ENCODE assay signal across 14 cellular contexts in the genomic region with DNA sequence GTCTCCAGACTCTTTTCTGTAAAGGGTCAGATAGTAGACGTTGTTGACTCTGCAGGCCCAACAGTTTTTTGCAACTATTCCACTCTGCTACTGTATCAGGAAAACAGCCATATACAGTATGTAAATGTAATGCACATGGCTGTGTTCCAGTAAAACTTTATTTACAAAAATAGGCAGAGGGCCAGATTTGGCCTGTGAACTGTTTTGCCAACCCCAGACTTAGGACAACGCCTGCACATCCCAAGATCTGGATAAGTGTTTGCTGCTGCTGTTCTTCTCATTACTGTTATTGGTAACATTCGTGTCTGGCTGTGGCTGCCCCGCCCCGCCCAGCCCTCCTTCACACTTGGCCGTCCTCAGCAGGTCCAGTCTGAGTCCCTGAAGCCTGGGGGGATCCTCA.
"Had no signal": no experiment of that assay in that cellular context is flagged by ENCODE, and none has a peak within 500 bp of the region (broad histone marks: within the 10 kb centered on the region; RNA-seq: fewer than 3 reads in every experiment).

No MANE protein-coding gene starts in this region.

- H3K27ac ChIP-seq: epithelial cell of prostate, psoas muscle, vagina had no signal

- H3K4me1 Mint-ChIP-seq: activated CD4-positive, alpha-beta T cell treated with anti-CD3 and anti-CD28 coated beads, Interleukin-2, amount 10 ng/mL, durations not matched to agents 7 days and 5 days had no signal

- H3K4me3 Mint-ChIP-seq: activated CD4-positive, alpha-beta T cell treated with anti-CD3 and anti-CD28 coated beads, Interleukin-2, amount 10 ng/mL, durations not matched to agents 7 days and 5 days; effector memory CD8-positive, alpha-beta T cell had no signal

- DNase-seq: activated CD4-positive, alpha-beta T cell treated with anti-CD3 and anti-CD28 coated beads, Interleukin-2, amount 10 ng/mL, durations not matched to agents 7 days and 5 days; activated CD8-positive, alpha-beta memory T cell treated with anti-CD3 and anti-CD28 coated beads, Interleukin-2, amount 50 U/mL, for 48 hours; activated naive CD4-positive, alpha-beta T cell; anterior cingulate cortex; cerebellar nuclear complex; effector memory CD8-positive, alpha-beta T cell; hippocampal formation; kidney; psoas muscle; stimulated activated CD4-positive, alpha-beta T cell treated with anti-CD3 and anti-CD28 coated beads, Interleukin-12 subunit alpha, Interleukin-12 subunit beta, amount 100 ng/mL, for 4 hours; stimulated activated CD4-positive, alpha-beta T cell treated with anti-CD3 and anti-CD28 coated beads, Interleukin-2, amount 100 ng/mL, for 24 hours had no signal

- ATAC-seq: effector memory CD8-positive, alpha-beta T cell; psoas muscle had no signal

- H3K4me3 ChIP-seq: psoas muscle, tibial nerve, vagina had no signal

- H3K27me3 Mint-ChIP-seq: activated CD4-positive, alpha-beta T cell treated with anti-CD3 and anti-CD28 coated beads, Interleukin-2, amount 10 ng/mL, durations not matched to agents 7 days and 5 days; effector memory CD8-positive, alpha-beta T cell had no signal

- H3K27ac Mint-ChIP-seq: activated CD4-positive, alpha-beta T cell treated with anti-CD3 and anti-CD28 coated beads, Interleukin-2, amount 10 ng/mL, durations not matched to agents 7 days and 5 days had no signal

- H3K9me3 Mint-ChIP-seq: activated CD4-positive, alpha-beta T cell treated with anti-CD3 and anti-CD28 coated beads, Interleukin-2, amount 10 ng/mL, durations not matched to agents 7 days and 5 days; effector memory CD8-positive, alpha-beta T cell had no signal

- H3K27me3 ChIP-seq: tibial nerve, vagina had no signal

- H3K9me3 ChIP-seq: psoas muscle, tibial nerve, vagina had no signal
